33 cellular contexts compared by ENCODE assay signal in genomic region chr5:113452941-113453340, GRCh38. TPM values are rescaled to one million over a fixed set of nuclear protein-coding genes. Genes with fewer than 3 reads are reported as not detected.
"Had no signal": no experiment of that assay in that cellular context is flagged by ENCODE, and none has a peak within 500 bp of the region (broad histone marks: within the 10 kb centered on the region; RNA-seq: fewer than 3 reads in every experiment).

No MANE protein-coding gene starts in this region.

- H3K4me1 ChIP-seq: SJCRH30 had no signal

- DNase-seq: activated CD4-positive, alpha-beta memory T cell treated with anti-CD3 and anti-CD28 coated beads, Interleukin-2, amount 10 ng/mL, durations not matched to agents 7 days and 5 days; activated CD4-positive, alpha-beta T cell treated with anti-CD3 and anti-CD28 coated beads for 1 hour; activated CD4-positive, alpha-beta T cell treated with anti-CD3 and anti-CD28 coated beads for 48 hours; activated CD4-positive, CD25-positive, alpha-beta regulatory T cell; activated CD8-positive, alpha-beta memory T cell treated with anti-CD3 and anti-CD28 coated beads for 24 hours; activated CD8-positive, alpha-beta memory T cell treated with anti-CD3 and anti-CD28 coated beads, Interleukin-2, amount 10 ng/mL, durations not matched to agents 7 days and 5 days; activated CD8-positive, alpha-beta memory T cell treated with anti-CD3 and anti-CD28 coated beads, Interleukin-2, amount 50 U/mL, for 48 hours; activated effector memory CD4-positive, alpha-beta T cell treated with Interleukin-2 at 50 U/mL for 16 hours; activated naive CD4-positive, alpha-beta T cell treated with anti-CD3 and anti-CD28 coated beads, Interleukin-2, amount 10 ng/mL, durations not matched to agents 7 days and 5 days; activated naive CD8-positive, alpha-beta T cell treated with anti-CD3 and anti-CD28 coated beads, Interleukin-2, amount 50 U/mL, for 24 hours; activated T-cell treated with anti-CD3 and anti-CD28 coated beads, Interleukin-2, amount 50 U/mL, for 48 hours; anterior cingulate cortex; Kasumi-1; KBM-7; MG63; NCI-H1092; NCI-H1436 treated with DMSO at 0.1 percent for 48 hours; NCI-H1694 treated with DMSO at 0.1 percent for 48 hours; NCI-H2029; NCI-H345; NCI-H524 treated with DMSO at 0.1 percent for 48 hours; OCI-M1; SHP77; SJCRH30; T1000; WERI-Rb-1 had no signal

- H3K27me3 ChIP-seq: MG63, SJCRH30 had no signal

- ATAC-seq: activated CD8-positive, alpha-beta memory T cell treated with anti-CD3 and anti-CD28 coated beads, Interleukin-2, amount 10 ng/mL, durations not matched to agents 7 days and 5 days; activated naive CD8-positive, alpha-beta T cell treated with anti-CD3 and anti-CD28 coated beads, Interleukin-2, amount 50 U/mL, for 24 hours had no signal

- H3K36me3 ChIP-seq: MG63, SJCRH30, WERI-Rb-1 had no signal

- H3K27ac Mint-ChIP-seq: activated CD4-positive, alpha-beta memory T cell treated with anti-CD3 and anti-CD28 coated beads, Interleukin-2, amount 10 ng/mL, durations not matched to agents 7 days and 5 days; activated CD8-positive, alpha-beta memory T cell treated with anti-CD3 and anti-CD28 coated beads, Interleukin-2, amount 10 ng/mL, durations not matched to agents 7 days and 5 days; activated naive CD4-positive, alpha-beta T cell treated with anti-CD3 and anti-CD28 coated beads, Interleukin-2, amount 10 ng/mL, durations not matched to agents 7 days and 5 days; activated naive CD8-positive, alpha-beta T cell; activated naive CD8-positive, alpha-beta T cell treated with anti-CD3 and anti-CD28 coated beads, Interleukin-2, amount 50 U/mL, for 24 hours had no signal

- H3K36me3 Mint-ChIP-seq: activated CD8-positive, alpha-beta memory T cell treated with anti-CD3 and anti-CD28 coated beads, Interleukin-2, amount 10 ng/mL, durations not matched to agents 7 days and 5 days; activated naive CD4-positive, alpha-beta T cell treated with anti-CD3 and anti-CD28 coated beads, Interleukin-2, amount 10 ng/mL, durations not matched to agents 7 days and 5 days; activated naive CD8-positive, alpha-beta T cell; brain had no signal

- H3K4me3 ChIP-seq: MG63, SJCRH30, SK-N-MC had no signal

- H3K4me3 Mint-ChIP-seq: activated CD4-positive, alpha-beta memory T cell treated with anti-CD3 and anti-CD28 coated beads, Interleukin-2, amount 10 ng/mL, durations not matched to agents 7 days and 5 days; activated CD8-positive, alpha-beta memory T cell treated with anti-CD3 and anti-CD28 coated beads, Interleukin-2, amount 10 ng/mL, durations not matched to agents 7 days and 5 days; activated naive CD4-positive, alpha-beta T cell treated with anti-CD3 and anti-CD28 coated beads, Interleukin-2, amount 10 ng/mL, durations not matched to agents 7 days and 5 days; activated naive CD8-positive, alpha-beta T cell; activated naive CD8-positive, alpha-beta T cell treated with anti-CD3 and anti-CD28 coated beads, Interleukin-2, amount 50 U/mL, for 24 hours; brain; central memory CD8-positive, alpha-beta T cell had no signal

- H3K9me3 ChIP-seq: MG63, SJCRH30 had no signal

- H3K9me3 Mint-ChIP-seq: activated CD4-positive, alpha-beta memory T cell treated with anti-CD3 and anti-CD28 coated beads, Interleukin-2, amount 10 ng/mL, durations not matched to agents 7 days and 5 days; activated naive CD4-positive, alpha-beta T cell treated with anti-CD3 and anti-CD28 coated beads, Interleukin-2, amount 10 ng/mL, durations not matched to agents 7 days and 5 days; activated naive CD8-positive, alpha-beta T cell treated with anti-CD3 and anti-CD28 coated beads, Interleukin-2, amount 50 U/mL, for 24 hours; brain; central memory CD8-positive, alpha-beta T cell had no signal

- H3K4me1 Mint-ChIP-seq: activated CD8-positive, alpha-beta memory T cell treated with anti-CD3 and anti-CD28 coated beads, Interleukin-2, amount 10 ng/mL, durations not matched to agents 7 days and 5 days; central memory CD8-positive, alpha-beta T cell had no signal

RNA-seq across cellular contexts. Expression of gene TSSK1B, which starts 18.2 kb away (rescaled TPM):
- total RNA-seq: activated CD4-positive, alpha-beta memory T cell treated with anti-CD3 and anti-CD28 coated beads, Interleukin-2, amount 10 ng/mL, durations not matched to agents 7 days and 5 days; activated CD8-positive, alpha-beta memory T cell treated with anti-CD3 and anti-CD28 coated beads, Interleukin-2, amount 10 ng/mL, durations not matched to agents 7 days and 5 days; NCI-H460; T-helper 1 cell treated with Interleukin-12 subunit alpha and Interleukin-12 subunit beta and Interleukin-4 antibody, amounts not matched to agents 30 ng/mL and 1 ng/mL, for 36 hours; T-helper 2 cell treated with Interferon-gamma antibody and Interleukin-4, amounts not matched to agents 100 ng/mL and 5 ng/mL, for 36 hours had no signal
